ENCODE assay signal across 8 cellular contexts in genomic region chr9:34171753-34172535, GRCh38.
DNase-seq lines count a peak whose midpoint lies in the region; ATAC-seq lines count a peak whose summit lies in the region.

No MANE protein-coding gene starts in this region.

- DNase-seq in Ammon's horn (ENCODE audit: low spot score), result peak; percentile 58
- peak; percentile 17 for DNase-seq in T follicular helper cell (ENCODE audit: low read depth)
- peak; percentile 74 for DNase-seq in germinal center (ENCODE audit: low spot score)
- no peak for DNase-seq in NCI-H1930 (lab: John Stamatoyannopoulos, UW)
- no peak for DNase-seq in NCI-H2196 treated with DMSO at 0.1 percent for 48 hours (lab: John Stamatoyannopoulos, UW; ENCODE audit: unreplicated experiment)
- no peak for DNase-seq in inferior parietal cortex (ENCODE audit: extremely low spot score)

- ATAC-seq in GM21528 (IDR thresholded peaks at IDR 0.05; ENCODE audit: low FRiP score, unreplicated experiment) (peak; percentile 71), HG02981 (IDR thresholded peaks at IDR 0.05; ENCODE audit: unreplicated experiment) (no peak)

Comparison
In these comparisons a context has a peak if more than half of its experiments do, and no peak if none do; other contexts are left out.
1. DNase-seq: peak in Ammon's horn (single experiment), T follicular helper cell (single experiment) and germinal center (single experiment); none in NCI-H1930 (0 of 2), NCI-H2196 treated with DMSO at 0.1 percent for 48 hours (single experiment) and inferior parietal cortex (single experiment).